1 cellular context compared by ENCODE assay signal in genomic region chr15:81002254-81003022, GRCh38.
A peak's percentile ranks its signal among the peaks of the same experiment; 100 is the strongest.
TF ChIP-seq lines count a peak whose summit lies in the region.

No MANE protein-coding gene starts in this region.

TF ChIP-seq in H1, 55 proteins besides CTCF, POLR2A, EP300 and RAD21 (continued from another document):
- no peak for TF ChIP-seq CHD7 (IDR thresholded peaks at IDR 0.05; ENCODE audit: insufficient replicate concordance, low read length)
- peak; percentile 44; the same call in 1 of the 2 replicates for TF ChIP-seq CREB1 (IDR thresholded peaks at IDR 0.05)
- TF ChIP-seq RNF2 (IDR thresholded peaks at IDR 0.05; ENCODE audit: borderline replicate concordance, low read depth, low read length, missing control alignments, poor library complexity, severe bottlenecking), result peak; percentile 18
- TF ChIP-seq ASH2L (IDR thresholded peaks at IDR 0.05; ENCODE audit: low read length), result no peak
- no peak for TF ChIP-seq CHD2 (IDR thresholded peaks at IDR 0.05; ENCODE audit: low read length)
- TF ChIP-seq KDM4A (IDR thresholded peaks at IDR 0.05; ENCODE audit: low read depth, low read length, severe bottlenecking), result peak; percentile 30
- peak; percentile 83 for TF ChIP-seq MAX (IDR thresholded peaks at IDR 0.05)
- peak; percentile 83 for TF ChIP-seq E2F6 (IDR thresholded peaks at IDR 0.05)
- TF ChIP-seq ATF2 (IDR thresholded peaks at IDR 0.05; ENCODE audit: low read length), result no peak
